7 cellular contexts compared by ENCODE assay signal in genomic region chr2:216819766-216820165, GRCh38. TPM values are rescaled to one million over a fixed set of nuclear protein-coding genes. Genes with fewer than 3 reads are reported as not detected.
"Had no signal": no experiment of that assay in that cellular context is flagged by ENCODE, and none has a peak within 500 bp of the region (broad histone marks: within the 10 kb centered on the region; RNA-seq: fewer than 3 reads in every experiment).

No MANE protein-coding gene starts in this region.

- H3K27ac Mint-ChIP-seq: H9, IgD-negative memory B cell had no signal

- H3K4me3 Mint-ChIP-seq: H9, IgD-negative memory B cell had no signal

- H3K36me3 Mint-ChIP-seq: IgD-negative memory B cell had no signal

- H3K9me3 Mint-ChIP-seq: H9 had no signal

- H3K4me1 Mint-ChIP-seq: H9 had no signal

- DNase-seq: GM23248, H9, HCEC 1CT, KG1 had no signal

RNA-seq across cellular contexts. Expression of gene TNP1, which starts 40.1 kb away (rescaled TPM):
- total RNA-seq: GM23248, H1, H9, HT-29 had no signal
